In genomic region chr7:150356265-150356897, GRCh38 we compare ENCODE assay signal across 8 cellular contexts. TPM values are rescaled to one million over a fixed set of nuclear protein-coding genes. Genes with fewer than 3 reads are reported as not detected.
A peak's percentile ranks its signal among the peaks of the same experiment; 100 is the strongest.
DNase-seq lines count a peak whose midpoint lies in the region; ATAC-seq and TF ChIP-seq lines count a peak whose summit lies in the region.

No MANE protein-coding gene starts in this region.

- H3K27me3 ChIP-seq in left ventricle myocardium inferior (ENCODE audit: low read depth) (no peaks in the 10 kb centered on the region), ascending aorta (no peaks in the 10 kb centered on the region), lower lobe of right lung (ENCODE audit: low read depth) (no peaks in the 10 kb centered on the region)

- intact Hi-C loops in left ventricle myocardium inferior (cut with micrococcal nuclease) (loop anchor here (5.0 kb wide), 1 partner anchor 66 kb away; no protein-coding TSS in a partner anchor), left ventricle myocardium superior (cut with micrococcal nuclease) (no loop called here), ascending aorta (cut with DNase I) (loop anchor here (1.0 kb wide), 2 partner anchors 32 to 65 kb away; no protein-coding TSS in a partner anchor), lower lobe of right lung (cut with DNase I) (no loop called here), posterior vena cava (cut with DNase I) (no loop called here)

- H3K36me3 ChIP-seq in left ventricle myocardium inferior (no peaks in the 10 kb centered on the region), ascending aorta (no peaks in the 10 kb centered on the region), lower lobe of right lung (no peaks in the 10 kb centered on the region)

- no peak overlapping the region for H3K27ac ChIP-seq in left ventricle myocardium inferior (replicated peaks)
- no peak overlapping the region for H3K27ac ChIP-seq in ascending aorta
- no peak overlapping the region for H3K27ac ChIP-seq in lower lobe of right lung

- H3K4me1 ChIP-seq in left ventricle myocardium inferior (peaks cover 1% of the 10 kb centered on the region), ascending aorta (no peaks in the 10 kb centered on the region), lower lobe of right lung (peaks cover 6% of the 10 kb centered on the region)

- DNase-seq in left ventricle myocardium inferior, result no peak
- DNase-seq in left ventricle myocardium superior, result no peak
- DNase-seq in MV-4-11 (lab: John Stamatoyannopoulos, UW), result peak; percentile 24
- no peak for DNase-seq in ascending aorta (ENCODE audit: low spot score in 2 of 2)
- no peak for DNase-seq in lower lobe of right lung
- DNase-seq in posterior vena cava (ENCODE audit: low spot score), result no peak
- no peak for DNase-seq in NCI-H128 (lab: John Stamatoyannopoulos, UW; ENCODE audit: unreplicated experiment)

- TF ChIP-seq CTCF in left ventricle myocardium inferior (IDR thresholded peaks at IDR 0.05; ENCODE audit: borderline replicate concordance) (peak; percentile 76), ascending aorta (IDR thresholded peaks at IDR 0.05) (peak; percentile 4 to 60 (median 42)), lower lobe of right lung (IDR thresholded peaks at IDR 0.05) (peak; percentile 54)

- H3K9me3 ChIP-seq in left ventricle myocardium inferior (replicated peaks), result no peaks in the 10 kb centered on the region
- H3K9me3 ChIP-seq in ascending aorta, result no peaks in the 10 kb centered on the region
- H3K9me3 ChIP-seq in lower lobe of right lung, result no peaks in the 10 kb centered on the region

- H3K4me3 ChIP-seq in left ventricle myocardium inferior (no peak overlapping the region), ascending aorta (no peak overlapping the region), lower lobe of right lung (no peak overlapping the region)

- no peak for ATAC-seq in left ventricle myocardium superior
- peak; percentile 8 to 46 for ATAC-seq in lower lobe of right lung
- no peak for ATAC-seq in GM19397 (IDR thresholded peaks at IDR 0.05; ENCODE audit: unreplicated experiment)

RNA-seq across cellular contexts. Expression of gene REPIN1, which starts 12.2 kb away (rescaled TPM):
- total RNA-seq in left ventricle myocardium inferior (110 TPM), left ventricle myocardium superior (131 TPM), ascending aorta (123 TPM), lower lobe of right lung (86.0 TPM), posterior vena cava (10 to 100 TPM; 48.9 to 50.5 TPM)

RNA-seq across cellular contexts. Expression of gene RARRES2, which starts 15.0 kb away (rescaled TPM):
- 17.6 TPM for total RNA-seq in left ventricle myocardium inferior
- 18.7 TPM for total RNA-seq in left ventricle myocardium superior
- 144 TPM for total RNA-seq in ascending aorta
- 144 TPM for total RNA-seq in lower lobe of right lung
- total RNA-seq in posterior vena cava, result 100 to 1,000 TPM; 123 to 153 TPM

RNA-seq across cellular contexts. Expression of gene ZNF775, which starts 22.7 kb away (rescaled TPM):
- total RNA-seq in left ventricle myocardium inferior (3.1 TPM), left ventricle myocardium superior (3.0 TPM), ascending aorta (17.1 TPM), lower lobe of right lung (4.5 TPM), posterior vena cava (1 to 10 TPM; 4.6 to 5.0 TPM)

RNA-seq across cellular contexts. Expression of gene ACTR3C, which starts 33.0 kb away (rescaled TPM):
- total RNA-seq in left ventricle myocardium inferior (5.1 TPM), left ventricle myocardium superior (4.0 TPM), ascending aorta (0.11 TPM), lower lobe of right lung (18.6 TPM), posterior vena cava (1 to 10 TPM in 1 of 2 donors, under 1 TPM in 1; 1.00 to 1.7 TPM)

RNA-seq across cellular contexts. Expression of gene LRRC61, which starts 33.2 kb away (rescaled TPM):
- total RNA-seq in left ventricle myocardium inferior, result 4.3 TPM
- 3.7 TPM for total RNA-seq in left ventricle myocardium superior
- 14.7 TPM for total RNA-seq in ascending aorta
- 16.2 TPM for total RNA-seq in lower lobe of right lung
- total RNA-seq in posterior vena cava, result 1 to 10 TPM; 2.2 to 2.6 TPM

Comparison
In these comparisons a context has a peak if more than half of its experiments do, and no peak if none do; other contexts are left out.
1. intact Hi-C loops: an anchor here in left ventricle myocardium inferior (5.0 kb wide) and ascending aorta (1.0 kb wide); none called in left ventricle myocardium superior, lower lobe of right lung and posterior vena cava.
2. ATAC-seq: peak in lower lobe of right lung (2 of 2); none in left ventricle myocardium superior (single experiment) and GM19397 (single experiment).
3. Peak in every context shown above with its lines, with median percentiles within 50 percentile points of each other: CTCF ChIP-seq.